In the genomic region with DNA sequence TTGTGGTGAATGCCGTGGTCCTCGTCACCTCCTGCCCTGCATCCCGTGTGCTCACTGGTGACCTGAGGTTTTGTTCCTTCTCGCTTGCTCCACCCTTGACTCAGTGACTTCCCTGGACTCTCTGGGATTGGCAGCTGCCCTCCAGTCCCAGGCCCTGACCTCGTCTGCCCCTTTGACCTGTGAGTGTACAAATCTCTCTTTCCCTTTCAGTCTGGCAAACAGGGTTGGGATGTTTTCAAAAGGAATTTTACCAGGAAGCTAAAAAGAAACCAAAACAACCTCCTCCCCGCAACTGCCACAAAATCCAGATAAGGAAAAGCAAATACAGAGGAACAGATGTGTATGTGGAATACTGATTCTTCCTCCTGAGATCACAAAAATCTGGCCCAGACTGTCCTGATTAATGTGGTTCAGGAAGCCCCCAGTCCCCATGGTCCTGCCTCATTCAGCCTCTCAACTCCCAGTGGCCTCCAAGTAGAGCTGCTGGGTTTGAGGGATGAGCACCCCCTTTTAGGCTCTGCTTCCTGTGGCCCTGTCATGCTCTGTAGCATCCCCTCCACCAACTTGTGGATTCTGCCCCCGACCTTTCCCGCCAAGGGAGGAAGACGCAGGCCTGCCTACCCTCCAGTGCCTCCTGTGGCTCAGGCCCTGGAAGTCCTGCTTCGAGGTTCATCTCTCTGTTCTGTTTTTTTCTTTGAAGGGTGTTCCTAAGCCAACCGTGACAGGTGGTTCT, we compare ENCODE assay signal across 1 cellular context.
TF ChIP-seq lines count a peak whose summit lies in the region.

No MANE protein-coding gene starts in this region.

TF ChIP-seq in HepG2, 621 proteins besides CTCF, POLR2A, EP300 and RAD21 (continued from another document and continues in another):
- TF ChIP-seq, protein P1, sequence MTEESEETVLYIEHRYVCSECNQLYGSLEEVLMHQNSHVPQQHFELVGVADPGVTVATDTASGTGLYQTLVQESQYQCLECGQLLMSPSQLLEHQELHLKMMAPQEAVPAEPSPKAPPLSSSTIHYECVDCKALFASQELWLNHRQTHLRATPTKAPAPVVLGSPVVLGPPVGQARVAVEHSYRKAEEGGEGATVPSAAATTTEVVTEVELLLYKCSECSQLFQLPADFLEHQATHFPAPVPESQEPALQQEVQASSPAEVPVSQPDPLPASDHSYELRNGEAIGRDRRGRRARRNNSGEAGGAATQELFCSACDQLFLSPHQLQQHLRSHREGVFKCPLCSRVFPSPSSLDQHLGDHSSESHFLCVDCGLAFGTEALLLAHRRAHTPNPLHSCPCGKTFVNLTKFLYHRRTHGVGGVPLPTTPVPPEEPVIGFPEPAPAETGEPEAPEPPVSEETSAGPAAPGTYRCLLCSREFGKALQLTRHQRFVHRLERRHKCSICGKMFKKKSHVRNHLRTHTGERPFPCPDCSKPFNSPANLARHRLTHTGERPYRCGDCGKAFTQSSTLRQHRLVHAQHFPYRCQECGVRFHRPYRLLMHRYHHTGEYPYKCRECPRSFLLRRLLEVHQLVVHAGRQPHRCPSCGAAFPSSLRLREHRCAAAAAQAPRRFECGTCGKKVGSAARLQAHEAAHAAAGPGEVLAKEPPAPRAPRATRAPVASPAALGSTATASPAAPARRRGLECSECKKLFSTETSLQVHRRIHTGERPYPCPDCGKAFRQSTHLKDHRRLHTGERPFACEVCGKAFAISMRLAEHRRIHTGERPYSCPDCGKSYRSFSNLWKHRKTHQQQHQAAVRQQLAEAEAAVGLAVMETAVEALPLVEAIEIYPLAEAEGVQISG (CRISPR knock-in tag; IDR thresholded peaks at IDR 0.05) = peak; percentile 19; the same call in 1 of the 2 replicates
- TF ChIP-seq SMARCC2 (IDR thresholded peaks at IDR 0.05) = no peak
- TF ChIP-seq, protein P2, sequence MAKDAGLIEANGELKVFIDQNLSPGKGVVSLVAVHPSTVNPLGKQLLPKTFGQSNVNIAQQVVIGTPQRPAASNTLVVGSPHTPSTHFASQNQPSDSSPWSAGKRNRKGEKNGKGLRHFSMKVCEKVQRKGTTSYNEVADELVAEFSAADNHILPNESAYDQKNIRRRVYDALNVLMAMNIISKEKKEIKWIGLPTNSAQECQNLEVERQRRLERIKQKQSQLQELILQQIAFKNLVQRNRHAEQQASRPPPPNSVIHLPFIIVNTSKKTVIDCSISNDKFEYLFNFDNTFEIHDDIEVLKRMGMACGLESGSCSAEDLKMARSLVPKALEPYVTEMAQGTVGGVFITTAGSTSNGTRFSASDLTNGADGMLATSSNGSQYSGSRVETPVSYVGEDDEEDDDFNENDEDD (CRISPR knock-in tag; IDR thresholded peaks at IDR 0.05; ENCODE audit: borderline replicate concordance) = peak; percentile 87
- no peak for TF ChIP-seq ZBTB1 (CRISPR knock-in tag; IDR thresholded peaks at IDR 0.05; ENCODE audit: borderline replicate concordance)
- TF ChIP-seq, protein P3, sequence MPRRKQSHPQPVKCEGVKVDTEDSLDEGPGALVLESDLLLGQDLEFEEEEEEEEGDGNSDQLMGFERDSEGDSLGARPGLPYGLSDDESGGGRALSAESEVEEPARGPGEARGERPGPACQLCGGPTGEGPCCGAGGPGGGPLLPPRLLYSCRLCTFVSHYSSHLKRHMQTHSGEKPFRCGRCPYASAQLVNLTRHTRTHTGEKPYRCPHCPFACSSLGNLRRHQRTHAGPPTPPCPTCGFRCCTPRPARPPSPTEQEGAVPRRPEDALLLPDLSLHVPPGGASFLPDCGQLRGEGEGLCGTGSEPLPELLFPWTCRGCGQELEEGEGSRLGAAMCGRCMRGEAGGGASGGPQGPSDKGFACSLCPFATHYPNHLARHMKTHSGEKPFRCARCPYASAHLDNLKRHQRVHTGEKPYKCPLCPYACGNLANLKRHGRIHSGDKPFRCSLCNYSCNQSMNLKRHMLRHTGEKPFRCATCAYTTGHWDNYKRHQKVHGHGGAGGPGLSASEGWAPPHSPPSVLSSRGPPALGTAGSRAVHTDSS (CRISPR knock-in tag; conservative IDR thresholded peaks at IDR 0.05) = no peak
- TF ChIP-seq ZNF296 (CRISPR knock-in tag; conservative IDR thresholded peaks at IDR 0.05) = no peak
- TF ChIP-seq, protein P4, sequence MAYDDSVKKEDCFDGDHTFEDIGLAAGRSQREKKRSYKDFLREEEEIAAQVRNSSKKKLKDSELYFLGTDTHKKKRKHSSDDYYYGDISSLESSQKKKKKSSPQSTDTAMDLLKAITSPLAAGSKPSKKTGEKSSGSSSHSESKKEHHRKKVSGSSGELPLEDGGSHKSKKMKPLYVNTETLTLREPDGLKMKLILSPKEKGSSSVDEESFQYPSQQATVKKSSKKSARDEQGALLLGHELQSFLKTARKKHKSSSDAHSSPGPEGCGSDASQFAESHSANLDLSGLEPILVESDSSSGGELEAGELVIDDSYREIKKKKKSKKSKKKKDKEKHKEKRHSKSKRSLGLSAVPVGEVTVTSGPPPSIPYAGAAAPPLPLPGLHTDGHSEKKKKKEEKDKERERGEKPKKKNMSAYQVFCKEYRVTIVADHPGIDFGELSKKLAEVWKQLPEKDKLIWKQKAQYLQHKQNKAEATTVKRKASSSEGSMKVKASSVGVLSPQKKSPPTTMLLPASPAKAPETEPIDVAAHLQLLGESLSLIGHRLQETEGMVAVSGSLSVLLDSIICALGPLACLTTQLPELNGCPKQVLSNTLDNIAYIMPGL (CRISPR knock-in tag; IDR thresholded peaks at IDR 0.05; ENCODE audit: borderline replicate concordance in 1 of 2, low read depth in 1 of 2) = peak in 1 of 2 experiments; percentile 40; a peak in 2 of 4 replicates
- 0 out of 2 replicates have a peak, but pooled peaks have one; percentile 46 for TF ChIP-seq SRF (IDR thresholded peaks at IDR 0.05; ENCODE audit: low read depth, low read length)
- no peak for TF ChIP-seq ETV6 (CRISPR knock-in tag; conservative IDR thresholded peaks at IDR 0.05)
- TF ChIP-seq MTA1 (CRISPR knock-in tag; IDR thresholded peaks at IDR 0.05; ENCODE audit: borderline replicate concordance) = peak; percentile 19; the same call in 1 of the 2 replicates
- TF ChIP-seq CHCHD3 (CRISPR knock-in tag; IDR thresholded peaks at IDR 0.05) = no peak
- TF ChIP-seq NPAS2 (CRISPR knock-in tag; IDR thresholded peaks at IDR 0.05; ENCODE audit: borderline replicate concordance) = no peak
- no peak for TF ChIP-seq ZSCAN12 (CRISPR knock-in tag; IDR thresholded peaks at IDR 0.05)
- no peak for TF ChIP-seq ZNF354B (CRISPR knock-in tag; IDR thresholded peaks at IDR 0.05)
- no peak for TF ChIP-seq MAZ (IDR thresholded peaks at IDR 0.05; ENCODE audit: borderline replicate concordance, low read depth, low read length)
- no peak for TF ChIP-seq MAZ (CRISPR knock-in tag; IDR thresholded peaks at IDR 0.05; ENCODE audit: low read depth)
- no peak for TF ChIP-seq TAF1 (CRISPR knock-in tag; IDR thresholded peaks at IDR 0.05)
- TF ChIP-seq ZNF143 (CRISPR knock-in tag; IDR thresholded peaks at IDR 0.05) = 0 out of 2 replicates have a peak, but pooled peaks have one; percentile 33
- TF ChIP-seq, protein P5, sequence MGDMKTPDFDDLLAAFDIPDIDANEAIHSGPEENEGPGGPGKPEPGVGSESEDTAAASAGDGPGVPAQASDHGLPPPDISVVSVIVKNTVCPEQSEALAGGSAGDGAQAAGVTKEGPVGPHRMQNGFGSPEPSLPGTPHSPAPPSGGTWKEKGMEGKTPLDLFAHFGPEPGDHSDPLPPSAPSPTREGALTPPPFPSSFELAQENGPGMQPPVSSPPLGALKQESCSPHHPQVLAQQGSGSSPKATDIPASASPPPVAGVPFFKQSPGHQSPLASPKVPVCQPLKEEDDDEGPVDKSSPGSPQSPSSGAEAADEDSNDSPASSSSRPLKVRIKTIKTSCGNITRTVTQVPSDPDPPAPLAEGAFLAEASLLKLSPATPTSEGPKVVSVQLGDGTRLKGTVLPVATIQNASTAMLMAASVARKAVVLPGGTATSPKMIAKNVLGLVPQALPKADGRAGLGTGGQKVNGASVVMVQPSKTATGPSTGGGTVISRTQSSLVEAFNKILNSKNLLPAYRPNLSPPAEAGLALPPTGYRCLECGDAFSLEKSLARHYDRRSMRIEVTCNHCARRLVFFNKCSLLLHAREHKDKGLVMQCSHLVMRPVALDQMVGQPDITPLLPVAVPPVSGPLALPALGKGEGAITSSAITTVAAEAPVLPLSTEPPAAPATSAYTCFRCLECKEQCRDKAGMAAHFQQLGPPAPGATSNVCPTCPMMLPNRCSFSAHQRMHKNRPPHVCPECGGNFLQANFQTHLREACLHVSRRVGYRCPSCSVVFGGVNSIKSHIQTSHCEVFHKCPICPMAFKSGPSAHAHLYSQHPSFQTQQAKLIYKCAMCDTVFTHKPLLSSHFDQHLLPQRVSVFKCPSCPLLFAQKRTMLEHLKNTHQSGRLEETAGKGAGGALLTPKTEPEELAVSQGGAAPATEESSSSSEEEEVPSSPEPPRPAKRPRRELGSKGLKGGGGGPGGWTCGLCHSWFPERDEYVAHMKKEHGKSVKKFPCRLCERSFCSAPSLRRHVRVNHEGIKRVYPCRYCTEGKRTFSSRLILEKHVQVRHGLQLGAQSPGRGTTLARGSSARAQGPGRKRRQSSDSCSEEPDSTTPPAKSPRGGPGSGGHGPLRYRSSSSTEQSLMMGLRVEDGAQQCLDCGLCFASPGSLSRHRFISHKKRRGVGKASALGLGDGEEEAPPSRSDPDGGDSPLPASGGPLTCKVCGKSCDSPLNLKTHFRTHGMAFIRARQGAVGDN (CRISPR knock-in tag; IDR thresholded peaks at IDR 0.05) = peak; percentile 85
- no peak for TF ChIP-seq ZNF264 (CRISPR knock-in tag; IDR thresholded peaks at IDR 0.05)
- TF ChIP-seq, protein P6, sequence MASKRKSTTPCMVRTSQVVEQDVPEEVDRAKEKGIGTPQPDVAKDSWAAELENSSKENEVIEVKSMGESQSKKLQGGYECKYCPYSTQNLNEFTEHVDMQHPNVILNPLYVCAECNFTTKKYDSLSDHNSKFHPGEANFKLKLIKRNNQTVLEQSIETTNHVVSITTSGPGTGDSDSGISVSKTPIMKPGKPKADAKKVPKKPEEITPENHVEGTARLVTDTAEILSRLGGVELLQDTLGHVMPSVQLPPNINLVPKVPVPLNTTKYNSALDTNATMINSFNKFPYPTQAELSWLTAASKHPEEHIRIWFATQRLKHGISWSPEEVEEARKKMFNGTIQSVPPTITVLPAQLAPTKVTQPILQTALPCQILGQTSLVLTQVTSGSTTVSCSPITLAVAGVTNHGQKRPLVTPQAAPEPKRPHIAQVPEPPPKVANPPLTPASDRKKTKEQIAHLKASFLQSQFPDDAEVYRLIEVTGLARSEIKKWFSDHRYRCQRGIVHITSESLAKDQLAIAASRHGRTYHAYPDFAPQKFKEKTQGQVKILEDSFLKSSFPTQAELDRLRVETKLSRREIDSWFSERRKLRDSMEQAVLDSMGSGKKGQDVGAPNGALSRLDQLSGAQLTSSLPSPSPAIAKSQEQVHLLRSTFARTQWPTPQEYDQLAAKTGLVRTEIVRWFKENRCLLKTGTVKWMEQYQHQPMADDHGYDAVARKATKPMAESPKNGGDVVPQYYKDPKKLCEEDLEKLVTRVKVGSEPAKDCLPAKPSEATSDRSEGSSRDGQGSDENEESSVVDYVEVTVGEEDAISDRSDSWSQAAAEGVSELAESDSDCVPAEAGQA (IDR thresholded peaks at IDR 0.05; ENCODE audit: low read depth) = no peak
- TF ChIP-seq, protein P6 (CRISPR knock-in tag; IDR thresholded peaks at IDR 0.05; ENCODE audit: borderline replicate concordance) = no peak
- peak; percentile 52 for TF ChIP-seq ERF (CRISPR knock-in tag; IDR thresholded peaks at IDR 0.05)
- TF ChIP-seq ZNF841 (CRISPR knock-in tag; IDR thresholded peaks at IDR 0.05; ENCODE audit: borderline replicate concordance) = no peak
- TF ChIP-seq PHF20 (CRISPR knock-in tag; IDR thresholded peaks at IDR 0.05) = no peak; the same call in 1 of the 2 replicates
- TF ChIP-seq, protein P7, sequence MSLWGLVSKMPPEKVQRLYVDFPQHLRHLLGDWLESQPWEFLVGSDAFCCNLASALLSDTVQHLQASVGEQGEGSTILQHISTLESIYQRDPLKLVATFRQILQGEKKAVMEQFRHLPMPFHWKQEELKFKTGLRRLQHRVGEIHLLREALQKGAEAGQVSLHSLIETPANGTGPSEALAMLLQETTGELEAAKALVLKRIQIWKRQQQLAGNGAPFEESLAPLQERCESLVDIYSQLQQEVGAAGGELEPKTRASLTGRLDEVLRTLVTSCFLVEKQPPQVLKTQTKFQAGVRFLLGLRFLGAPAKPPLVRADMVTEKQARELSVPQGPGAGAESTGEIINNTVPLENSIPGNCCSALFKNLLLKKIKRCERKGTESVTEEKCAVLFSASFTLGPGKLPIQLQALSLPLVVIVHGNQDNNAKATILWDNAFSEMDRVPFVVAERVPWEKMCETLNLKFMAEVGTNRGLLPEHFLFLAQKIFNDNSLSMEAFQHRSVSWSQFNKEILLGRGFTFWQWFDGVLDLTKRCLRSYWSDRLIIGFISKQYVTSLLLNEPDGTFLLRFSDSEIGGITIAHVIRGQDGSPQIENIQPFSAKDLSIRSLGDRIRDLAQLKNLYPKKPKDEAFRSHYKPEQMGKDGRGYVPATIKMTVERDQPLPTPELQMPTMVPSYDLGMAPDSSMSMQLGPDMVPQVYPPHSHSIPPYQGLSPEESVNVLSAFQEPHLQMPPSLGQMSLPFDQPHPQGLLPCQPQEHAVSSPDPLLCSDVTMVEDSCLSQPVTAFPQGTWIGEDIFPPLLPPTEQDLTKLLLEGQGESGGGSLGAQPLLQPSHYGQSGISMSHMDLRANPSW (CRISPR knock-in tag; IDR thresholded peaks at IDR 0.05; ENCODE audit: borderline replicate concordance) = 0 out of 2 replicates have a peak, but pooled peaks have one; percentile 32
- no peak for TF ChIP-seq AGO1 (IDR thresholded peaks at IDR 0.05; ENCODE audit: low read depth, low read length, poor library complexity, severe bottlenecking)
- peak; percentile 35; the same call in 1 of the 2 replicates for TF ChIP-seq ETV5 (CRISPR knock-in tag; IDR thresholded peaks at IDR 0.05; ENCODE audit: borderline replicate concordance)
